In the genomic region with DNA sequence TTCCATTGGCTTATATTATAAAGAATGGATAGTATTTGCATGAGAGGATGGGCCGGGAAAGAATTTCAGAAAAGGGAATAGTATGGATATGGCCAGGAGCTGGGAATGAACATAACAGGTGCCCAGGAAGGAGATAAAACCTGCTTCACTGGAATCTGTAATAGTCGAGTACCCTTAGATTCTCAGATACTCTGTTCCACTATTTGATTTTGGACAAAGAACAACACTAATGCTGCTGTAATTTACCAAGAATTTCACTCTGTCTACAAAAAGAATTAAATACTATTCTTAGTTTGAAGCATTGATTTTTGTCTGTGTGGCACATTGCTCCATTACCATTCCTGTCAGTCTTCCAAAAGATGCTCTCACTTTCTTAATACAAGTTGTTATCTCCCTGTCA, we compare ENCODE assay signal across 24 cellular contexts.
"Had no signal": no experiment of that assay in that cellular context is flagged by ENCODE, and none has a peak within 500 bp of the region (broad histone marks: within the 10 kb centered on the region; RNA-seq: fewer than 3 reads in every experiment).

No MANE protein-coding gene starts in this region.

- H3K4me3 ChIP-seq: heart right ventricle, hepatocyte, left lung, lung, mucosa of descending colon, pancreas, prostate gland, sigmoid colon, spleen, testis, tibial artery, upper lobe of right lung had no signal

- H2AFZ ChIP-seq: hepatocyte had no signal

- ATAC-seq: heart right ventricle; left colon; left lung; mucosa of descending colon; naive thymus-derived CD4-positive, alpha-beta T cell; natural killer cell treated with Interleukin-12 subunit alpha and Interleukin-12 subunit beta and Interleukin-15 and Interleukin-18, amount 100 ng/mL, for 72 hours; pancreas; stimulated activated effector memory CD8-positive, alpha-beta T cell treated with anti-CD3 and anti-CD28 coated beads, Interleukin-12 subunit alpha, Interleukin-12 subunit beta, amount 100 ng/mL, for 72 hours; upper lobe of right lung had no signal

- H3K9me3 ChIP-seq: mucosa of descending colon, pancreas, prostate gland, sigmoid colon, spleen, testis, tibial artery, upper lobe of right lung had no signal

- H3K4me1 ChIP-seq: heart right ventricle, left lung, pancreas, prostate gland, sigmoid colon, spleen, testis, tibial artery, upper lobe of right lung had no signal

- H3K79me2 ChIP-seq: hepatocyte had no signal

- H3K27ac ChIP-seq: heart right ventricle, hepatocyte, left lung, pancreas, prostate gland, sigmoid colon, spleen, testis, tibial artery, upper lobe of right lung had no signal

- DNase-seq: heart right ventricle; islet precursor cell; left colon; left lung; midbrain; mucosa of descending colon; naive thymus-derived CD4-positive, alpha-beta T cell; nucleus accumbens; pancreas; posterior cingulate gyrus; sigmoid colon; small intestine; spleen; stimulated activated CD4-positive, alpha-beta T cell treated with anti-CD3 and anti-CD28 coated beads, Interleukin-4, amount 100 ng/mL, for 24 hours; stimulated activated naive CD4-positive, alpha-beta T cell; testis; tibial artery; trophoblast cell; upper lobe of right lung had no signal

- H3K36me3 ChIP-seq: heart right ventricle, left lung, pancreas, prostate gland, sigmoid colon, spleen, tibial artery, upper lobe of right lung had no signal

- H3K27me3 ChIP-seq: heart right ventricle, hepatocyte, left lung, pancreas, sigmoid colon, spleen, testis, tibial artery, upper lobe of right lung had no signal
